In the genomic region with DNA sequence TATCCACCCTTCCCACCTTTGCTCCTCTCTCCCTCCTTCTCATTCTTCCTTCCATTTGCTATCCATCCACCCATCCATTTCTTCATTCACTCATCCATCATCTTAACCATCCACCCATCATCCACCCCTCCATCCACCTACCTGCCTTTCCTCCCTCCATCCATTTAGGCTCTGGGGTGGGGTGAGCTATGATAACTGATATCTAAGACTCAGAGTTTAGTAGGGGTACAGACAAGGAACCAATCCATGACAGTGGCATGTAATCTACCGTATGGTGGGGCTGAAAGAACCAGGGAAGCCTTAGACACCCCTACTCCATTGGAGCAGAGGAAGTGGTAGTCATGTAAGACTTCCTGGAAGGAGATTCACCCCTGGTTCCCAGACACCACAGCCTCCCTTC, we compare ENCODE assay signal across 14 cellular contexts. TPM values are rescaled to one million over a fixed set of nuclear protein-coding genes. Genes with fewer than 3 reads are reported as not detected.
DNase-seq lines count a peak whose midpoint lies in the region; ATAC-seq and TF ChIP-seq lines count a peak whose summit lies in the region.
"Had no signal": no experiment of that assay in that cellular context is flagged by ENCODE, and none has a peak within 500 bp of the region (broad histone marks: within the 10 kb centered on the region; RNA-seq: fewer than 3 reads in every experiment).

No MANE protein-coding gene starts in this region.

- H3K79me2 ChIP-seq in SK-N-SH (ENCODE audit: insufficient read depth): no peaks in the 10 kb centered on the region

- peaks cover 38% of the 10 kb centered on the region for H3K27me3 Mint-ChIP-seq in osteocyte (ENCODE audit: unreplicated experiment)

- peaks cover 20% of the 10 kb centered on the region for H3K9me3 Mint-ChIP-seq in osteocyte (ENCODE audit: unreplicated experiment)

- POLR2A ChIA-PET in SK-N-SH (lab: Yijun Ruan, JAX): no interaction called here

- peaks cover 0 to 14% of the 10 kb centered on the region in 2 experiments; a peak in 1 of 4 replicates for H3K4me1 ChIP-seq in SK-N-SH (ENCODE audit: control insufficient read depth in 1 of 2, insufficient read depth in 2 of 2, low read depth in 1 of 2, low read length in 1 of 2)
- H3K4me1 ChIP-seq in mucosa of descending colon (ENCODE audit: low read depth): no peaks in the 10 kb centered on the region

- no peak overlapping the region for H3K4me2 ChIP-seq in SK-N-SH
- H3K4me2 ChIP-seq: GM23338 had no signal

- H3K36me3 Mint-ChIP-seq in osteocyte (ENCODE audit: unreplicated experiment): peaks cover 2% of the 10 kb centered on the region

- intact Hi-C loops in mucosa of descending colon (cut with DNase I, micrococcal nuclease): no loop called here

- no peak overlapping the region for H2AFZ ChIP-seq in SK-N-SH (ENCODE audit: low read depth)
- H2AFZ ChIP-seq: GM23338 had no signal

- ATAC-seq in SK-N-SH treated with all-trans-retinoic acid at 6 μM for 48 hours (no peak), mucosa of descending colon (no peak)
- ATAC-seq: GM23338 had no signal

- CTCF ChIA-PET in SK-N-SH (lab: Yijun Ruan, JAX): interaction anchor here (0.9 to 1.4 kb wide), 3 partner anchors 14 to 308 kb away, joined by 3 to 6 read pairs (median 4); no protein-coding TSS in a partner anchor

- no peaks in the 10 kb centered on the region for H3K27me3 ChIP-seq in SK-N-SH (ENCODE audit: insufficient read depth)

- TF ChIP-seq CTCF in SK-N-SH (IDR thresholded peaks at IDR 0.05): no peak
- no peak for TF ChIP-seq CTCF in osteocyte (IDR thresholded peaks at IDR 0.05)
- TF ChIP-seq CTCF in mucosa of descending colon (IDR thresholded peaks at IDR 0.05): no peak

- 30% methylated on average over 1 of the region's 1 CpG for WGBS in SK-N-SH (ENCODE audit: low lambda C conversion rate)

- H3K27ac Mint-ChIP-seq in osteocyte (ENCODE audit: unreplicated experiment): no peak overlapping the region
- H3K27ac Mint-ChIP-seq: CD4-positive, CD25-positive, alpha-beta regulatory T cell; GM23338 had no signal

- H3F3A ChIP-seq in SK-N-SH (replicated peaks; ENCODE audit: insufficient read depth): no peaks in the 10 kb centered on the region

- H3K9me3 ChIP-seq in SK-N-SH (peaks cover 10% of the 10 kb centered on the region), mucosa of descending colon (peaks cover 10% of the 10 kb centered on the region)

- TF ChIP-seq RAD21 in SK-N-SH (IDR thresholded peaks at IDR 0.05; ENCODE audit: low read length): no peak

- no peak overlapping the region for H3K4me3 ChIP-seq in SK-N-SH (ENCODE audit: low read depth in 2 of 2, low read length in 1 of 2)
- H3K4me3 ChIP-seq in mucosa of descending colon: no peak overlapping the region
- H3K4me3 ChIP-seq: GM23338 had no signal

- H3K4me3 Mint-ChIP-seq in osteocyte (ENCODE audit: unreplicated experiment): no peak overlapping the region
- H3K4me3 Mint-ChIP-seq: CD4-positive, CD25-positive, alpha-beta regulatory T cell; GM23338 had no signal

- H3K27ac ChIP-seq in SK-N-SH (ENCODE audit: low read depth in 2 of 2, low read length in 1 of 2): peak overlapping the region in 1 of 2 experiments; percentile 12; a peak in 1 of 4 replicates
- H3K27ac ChIP-seq: 22Rv1 had no signal

- no peaks in the 10 kb centered on the region for H3K9me2 ChIP-seq in SK-N-SH

- H3K9ac ChIP-seq in SK-N-SH: no peak overlapping the region

- TF ChIP-seq EP300 in SK-N-SH (IDR thresholded peaks at IDR 0.05; ENCODE audit: borderline replicate concordance in 1 of 2, low read depth in 1 of 2, low read length in 1 of 2): no peak

- H3K36me3 ChIP-seq in SK-N-SH (replicated peaks in 1 of 2; ENCODE audit: control insufficient read depth in 1 of 2, insufficient read depth in 2 of 2, low read length in 1 of 2) (no peaks in the 10 kb centered on the region), mucosa of descending colon (ENCODE audit: low read depth) (no peaks in the 10 kb centered on the region)

- H3K4me1 Mint-ChIP-seq in osteocyte (ENCODE audit: unreplicated experiment): no peaks in the 10 kb centered on the region
- H3K4me1 Mint-ChIP-seq: CD4-positive, CD25-positive, alpha-beta regulatory T cell had no signal

- no peaks in the 10 kb centered on the region for H4K20me1 ChIP-seq in SK-N-SH (ENCODE audit: insufficient read depth)

- peak; percentile 1 for DNase-seq in SK-N-SH
- peak; percentile 12 for DNase-seq in islet precursor cell
- peak; percentile 53 for DNase-seq in osteocyte (ENCODE audit: extremely low spot score, unreplicated experiment)
- DNase-seq in mucosa of descending colon: no peak
- DNase-seq in glomerular visceral epithelial cell (ENCODE audit: extremely low spot score): no peak
- DNase-seq in DMS 273 (lab: John Stamatoyannopoulos, UW; ENCODE audit: unreplicated experiment): no peak
- DNase-seq: CD4-positive, CD25-positive, alpha-beta regulatory T cell; DMS 273 treated with DMSO at 0.1 percent for 48 hours had no signal

TF ChIP-seq in SK-N-SH, 30 proteins besides CTCF, POLR2A, EP300 and RAD21 (continues in another document):
- TF ChIP-seq, protein P1, sequence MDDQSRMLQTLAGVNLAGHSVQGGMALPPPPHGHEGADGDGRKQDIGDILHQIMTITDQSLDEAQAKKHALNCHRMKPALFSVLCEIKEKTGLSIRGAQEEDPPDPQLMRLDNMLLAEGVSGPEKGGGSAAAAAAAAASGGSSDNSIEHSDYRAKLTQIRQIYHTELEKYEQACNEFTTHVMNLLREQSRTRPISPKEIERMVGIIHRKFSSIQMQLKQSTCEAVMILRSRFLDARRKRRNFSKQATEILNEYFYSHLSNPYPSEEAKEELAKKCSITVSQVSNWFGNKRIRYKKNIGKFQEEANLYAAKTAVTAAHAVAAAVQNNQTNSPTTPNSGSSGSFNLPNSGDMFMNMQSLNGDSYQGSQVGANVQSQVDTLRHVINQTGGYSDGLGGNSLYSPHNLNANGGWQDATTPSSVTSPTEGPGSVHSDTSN (IDR thresholded peaks at IDR 0.05): no peak
- TF ChIP-seq NFIC (IDR thresholded peaks at IDR 0.05; ENCODE audit: borderline replicate concordance) (no peak), GABPA (IDR thresholded peaks at IDR 0.05; ENCODE audit: low read depth) (no peak), YY1 (IDR thresholded peaks at IDR 0.05; ENCODE audit: low read depth) (no peak), CHD2 (IDR thresholded peaks at IDR 0.05; ENCODE audit: low read length, partially characterized antibody) (no peak), SIN3A (IDR thresholded peaks at IDR 0.05; ENCODE audit: borderline replicate concordance, low read depth, low read length) (no peak)
- TF ChIP-seq, protein P2, sequence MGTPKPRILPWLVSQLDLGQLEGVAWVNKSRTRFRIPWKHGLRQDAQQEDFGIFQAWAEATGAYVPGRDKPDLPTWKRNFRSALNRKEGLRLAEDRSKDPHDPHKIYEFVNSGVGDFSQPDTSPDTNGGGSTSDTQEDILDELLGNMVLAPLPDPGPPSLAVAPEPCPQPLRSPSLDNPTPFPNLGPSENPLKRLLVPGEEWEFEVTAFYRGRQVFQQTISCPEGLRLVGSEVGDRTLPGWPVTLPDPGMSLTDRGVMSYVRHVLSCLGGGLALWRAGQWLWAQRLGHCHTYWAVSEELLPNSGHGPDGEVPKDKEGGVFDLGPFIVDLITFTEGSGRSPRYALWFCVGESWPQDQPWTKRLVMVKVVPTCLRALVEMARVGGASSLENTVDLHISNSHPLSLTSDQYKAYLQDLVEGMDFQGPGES (IDR thresholded peaks at IDR 0.05; ENCODE audit: low read depth, low read length): no peak

TF ChIP-seq in SK-N-SH treated with all-trans-retinoic acid at 6 μM for 48 hours, 23 proteins besides CTCF, POLR2A, EP300 and RAD21 (continues in another document):
- TF ChIP-seq ZC3H10 (CRISPR knock-in tag; IDR thresholded peaks at IDR 0.05): no peak
- no peak for TF ChIP-seq TSHZ2 (CRISPR knock-in tag; IDR thresholded peaks at IDR 0.05)
- no peak for TF ChIP-seq BACH2 (CRISPR knock-in tag; IDR thresholded peaks at IDR 0.05; ENCODE audit: borderline replicate concordance)
- no peak for TF ChIP-seq ZNF8 (CRISPR knock-in tag; IDR thresholded peaks at IDR 0.05)
- TF ChIP-seq CSDC2 (CRISPR knock-in tag; IDR thresholded peaks at IDR 0.05): no peak
- no peak for TF ChIP-seq TCF4 (CRISPR knock-in tag; IDR thresholded peaks at IDR 0.05; ENCODE audit: borderline replicate concordance)
- no peak for TF ChIP-seq ARNTL (CRISPR knock-in tag; IDR thresholded peaks at IDR 0.05; ENCODE audit: borderline replicate concordance, low read depth)
- no peak for TF ChIP-seq SNAI2 (CRISPR knock-in tag; IDR thresholded peaks at IDR 0.05)

RNA-seq across cellular contexts. Expression of gene PSAPL1, which starts 23.2 kb away (rescaled TPM):
- 0.02 and 0.03 TPM in 2 replicates for polyA plus RNA-seq in SK-N-SH (2012; rRNA removed)
- polyA plus RNA-seq in SK-N-SH (2012; cell fraction: cytosol; rRNA removed): 0.01 TPM in 2 replicates
- 0.01 and 0.02 TPM in 2 replicates for polyA plus RNA-seq in SK-N-SH (2012; cell fraction: nucleus; rRNA removed)
- total RNA-seq in osteocyte: not detected in 2 replicates
- not detected for total RNA-seq in mucosa of descending colon
- total RNA-seq: A673; CD4-positive, CD25-positive, alpha-beta regulatory T cell; Daoy; GM23338 had no signal
- polyA plus RNA-seq: BJ; CD4-positive, CD25-positive, alpha-beta regulatory T cell; GM23338 had no signal

Comparison
In these comparisons a context has a peak if more than half of its experiments do, and no peak if none do; other contexts are left out.
1. DNase-seq: peak in SK-N-SH (single experiment), islet precursor cell (single experiment) and osteocyte (single experiment); none in mucosa of descending colon (0 of 3), glomerular visceral epithelial cell (single experiment) and DMS 273 (single experiment).